Comparison of ENCODE assay signal across 22 cellular contexts in genomic region chr7:1662767-1663166, GRCh38. TPM values are rescaled to one million over a fixed set of nuclear protein-coding genes. Genes with fewer than 3 reads are reported as not detected.
DNase-seq lines count a peak whose midpoint lies in the region; ATAC-seq, FAIRE-seq and TF ChIP-seq lines count a peak whose summit lies in the region.
"Had no signal": no experiment of that assay in that cellular context is flagged by ENCODE, and none has a peak within 500 bp of the region (broad histone marks: within the 10 kb centered on the region; RNA-seq: fewer than 3 reads in every experiment).

No MANE protein-coding gene starts in this region.

- TF ChIP-seq RAD21 in HepG2 (CRISPR knock-in tag; IDR thresholded peaks at IDR 0.05) = no peak

- H4K20me1 ChIP-seq in HepG2 (ENCODE audit: insufficient read depth, low read length) = no peaks in the 10 kb centered on the region

- peaks cover 9% of the 10 kb centered on the region for H3K4me1 Mint-ChIP-seq in activated naive CD4-positive, alpha-beta T cell treated with anti-CD3 and anti-CD28 coated beads, Interleukin-2, amount 10 ng/mL, durations not matched to agents 7 days and 5 days
- H3K4me1 Mint-ChIP-seq in activated naive CD4-positive, alpha-beta T cell treated with anti-CD3 and anti-CD28 coated beads for 36 hours (ENCODE audit: low read depth) = peaks cover 4% of the 10 kb centered on the region
- peaks cover 4 to 7% (median 6%) of the 10 kb centered on the region in 3 donors for H3K4me1 Mint-ChIP-seq in T-cell

- POLR2A ChIA-PET in T-cell (lab: Charles Lee) = interaction anchor here in 1 of 2 donors (0.6 kb wide), 1 partner anchor 933 kb away, joined by 3 read pairs; no protein-coding TSS in a partner anchor
- POLR2A ChIA-PET in HepG2 (lab: Yijun Ruan, JAX) = no interaction called here

- H3K4me1 ChIP-seq in HepG2 (ENCODE audit: insufficient read depth, low read length) (peaks cover 11% of the 10 kb centered on the region; the same call in 1 of the 2 replicates), suprapubic skin (peaks cover 39% of the 10 kb centered on the region)

- H3K4me3 ChIP-seq in HepG2 (replicated peaks in 1 of 3; ENCODE audit: insufficient read depth in 1 of 3, low read depth in 2 of 3, low read length in 3 of 3) = no peak overlapping the region
- no peak overlapping the region for H3K4me3 ChIP-seq in suprapubic skin
- H3K4me3 ChIP-seq: MG63, psoas muscle, upper lobe of left lung had no signal

- intact Hi-C loops in activated naive CD4-positive, alpha-beta T cell treated with anti-CD3 and anti-CD28 coated beads for 36 hours (cut with micrococcal nuclease) = loop anchor here (5.0 to 10.0 kb wide), 2 partner anchors 262 to 440 kb away; no protein-coding TSS in a partner anchor
- intact Hi-C loops in HepG2 (cut with micrococcal nuclease; ENCODE audit: unreplicated experiment) = no loop called here

- in situ Hi-C loops in HepG2 (cut with HindIII; ENCODE audit: extremely low pct_ligation_motif_present, low pct_unique_long_range_greater_than_20kb) = no loop called here

- CTCF ChIA-PET in activated naive CD4-positive, alpha-beta T cell treated with anti-CD3 and anti-CD28 coated beads, Interleukin-2, amount 10 ng/mL, durations not matched to agents 7 days and 5 days (lab: Charles Lee) = no interaction called here
- CTCF ChIA-PET in activated naive CD4-positive, alpha-beta T cell treated with anti-CD3 and anti-CD28 coated beads for 36 hours (lab: Charles Lee) = interaction anchor here (1.1 to 1.4 kb wide), 2 partner anchors 13 to 21 kb away, joined by 3 to 4 read pairs; no protein-coding TSS in a partner anchor
- CTCF ChIA-PET in T-cell (lab: Charles Lee) = interaction anchor here (0.6 to 1.1 kb wide), 3 partner anchors 392 to 837 kb away, joined by 3 to 6 read pairs (median 5); no protein-coding TSS in a partner anchor
- CTCF ChIA-PET in HepG2 (lab: Yijun Ruan, JAX; ENCODE audit: low intra/inter-chr PET ratio, low total read pairs) = interaction anchor here (3.6 kb wide), 1 partner anchor 96 kb away, joined by 32 read pairs; no protein-coding TSS in a partner anchor

- peak; percentile 2 for DNase-seq in activated naive CD4-positive, alpha-beta T cell treated with anti-CD3 and anti-CD28 coated beads, Interleukin-2, amount 10 ng/mL, durations not matched to agents 7 days and 5 days
- no peak for DNase-seq in activated naive CD4-positive, alpha-beta T cell treated with anti-CD3 and anti-CD28 coated beads for 36 hours
- no peak for DNase-seq in T-cell
- DNase-seq in HepG2 (ENCODE audit: low spot score) = no peak
- DNase-seq in suprapubic skin (ENCODE audit: low spot score in 2 of 2) = peak; percentile 55 to 65
- DNase-seq in activated T-cell treated with anti-CD3 and anti-CD28 coated beads, Interleukin-2, amount 50 U/mL, for 1 hour = no peak
- DNase-seq in NCI-H1092 (lab: John Stamatoyannopoulos, UW) = no peak
- no peak for DNase-seq in T-helper 9 cell
- DNase-seq: activated CD4-positive, CD25-positive, alpha-beta regulatory T cell; EL; foreskin fibroblast; MG63; NCI-H1694 treated with DMSO at 0.1 percent for 48 hours; NCI-H446; SHP77 treated with DMSO at 0.1 percent for 48 hours; stimulated activated CD4-positive, alpha-beta T cell treated with anti-CD3 and anti-CD28 coated beads, Interleukin-15, amount 100 ng/mL, for 24 hours; stimulated activated naive CD4-positive, alpha-beta T cell treated with Interleukin-2 at 50 U/mL for 16 hours had no signal

- H2AFZ ChIP-seq in HepG2 (ENCODE audit: low read length) = no peak overlapping the region

- H3K4me3 Mint-ChIP-seq in activated naive CD4-positive, alpha-beta T cell treated with anti-CD3 and anti-CD28 coated beads, Interleukin-2, amount 10 ng/mL, durations not matched to agents 7 days and 5 days = no peak overlapping the region
- no peak overlapping the region for H3K4me3 Mint-ChIP-seq in activated naive CD4-positive, alpha-beta T cell treated with anti-CD3 and anti-CD28 coated beads for 36 hours
- peak overlapping the region in 2 of 3 donors; percentile 24 to 74 for H3K4me3 Mint-ChIP-seq in T-cell

- BruUV-seq in HepG2 (replicated peaks; lab: Mats Ljungman, UMichigan) = no TSS peak

- no peaks in the 10 kb centered on the region for H3K36me3 Mint-ChIP-seq in activated naive CD4-positive, alpha-beta T cell treated with anti-CD3 and anti-CD28 coated beads, Interleukin-2, amount 10 ng/mL, durations not matched to agents 7 days and 5 days
- no peaks in the 10 kb centered on the region for H3K36me3 Mint-ChIP-seq in activated naive CD4-positive, alpha-beta T cell treated with anti-CD3 and anti-CD28 coated beads for 36 hours (ENCODE audit: low read depth)
- no peaks in the 10 kb centered on the region for H3K36me3 Mint-ChIP-seq in T-cell

- no peak for FAIRE-seq in HepG2 (lab: Jason Lieb, UNC)
- FAIRE-seq: endothelial cell of umbilical vein had no signal

- WGBS in HepG2 (ENCODE audit: low lambda C conversion rate) = 35% methylated on average over 7 of the region's 13 CpGs
- 88% methylated on average over 8 of the region's 13 CpGs for WGBS in suprapubic skin

- no peak for TF ChIP-seq CTCF in HepG2 (CRISPR knock-in tag; IDR thresholded peaks at IDR 0.05)
- no peak for TF ChIP-seq CTCF in suprapubic skin (IDR thresholded peaks at IDR 0.05)

- no peak overlapping the region for H3K9ac ChIP-seq in HepG2 (ENCODE audit: insufficient read depth, low read depth, low read length)

- H3K9me3 ChIP-seq in HepG2 (ENCODE audit: low read length) (no peaks in the 10 kb centered on the region), suprapubic skin (no peaks in the 10 kb centered on the region)
- H3K9me3 ChIP-seq: MG63, psoas muscle, upper lobe of left lung had no signal

- peaks cover 69% of the 10 kb centered on the region for H3K27me3 Mint-ChIP-seq in activated naive CD4-positive, alpha-beta T cell treated with anti-CD3 and anti-CD28 coated beads, Interleukin-2, amount 10 ng/mL, durations not matched to agents 7 days and 5 days
- peaks cover 33% of the 10 kb centered on the region for H3K27me3 Mint-ChIP-seq in activated naive CD4-positive, alpha-beta T cell treated with anti-CD3 and anti-CD28 coated beads for 36 hours (ENCODE audit: low read depth)
- peaks cover 18 to 34% of the 10 kb centered on the region in 2 donors for H3K27me3 Mint-ChIP-seq in T-cell

- TF ChIP-seq POLR2A in HepG2 (IDR thresholded peaks at IDR 0.05; ENCODE audit: insufficient read depth in 1 of 2, low read depth in 2 of 2, low read length in 2 of 2) (no peak), suprapubic skin (IDR thresholded peaks at IDR 0.05) (no peak)

- H3K27ac ChIP-seq in HepG2 (ENCODE audit: extremely low read length, insufficient read depth, low read length) = no peak overlapping the region
- H3K27ac ChIP-seq in suprapubic skin = no peak overlapping the region
- H3K27ac ChIP-seq: psoas muscle, upper lobe of left lung had no signal

- H3K36me3 ChIP-seq in HepG2 (replicated peaks in 1 of 2; ENCODE audit: control insufficient read depth in 1 of 2, insufficient read depth in 2 of 2, low read length in 2 of 2) = no peaks in the 10 kb centered on the region
- no peaks in the 10 kb centered on the region for H3K36me3 ChIP-seq in suprapubic skin
- H3K36me3 ChIP-seq: MG63, upper lobe of left lung had no signal

- H3K9me3 Mint-ChIP-seq in activated naive CD4-positive, alpha-beta T cell treated with anti-CD3 and anti-CD28 coated beads, Interleukin-2, amount 10 ng/mL, durations not matched to agents 7 days and 5 days = no peaks in the 10 kb centered on the region
- H3K9me3 Mint-ChIP-seq in activated naive CD4-positive, alpha-beta T cell treated with anti-CD3 and anti-CD28 coated beads for 36 hours = no peaks in the 10 kb centered on the region
- H3K9me3 Mint-ChIP-seq in T-cell = no peaks in the 10 kb centered on the region

- H3K4me2 ChIP-seq in HepG2 (ENCODE audit: low read depth, low read length) = no peak overlapping the region

- H3K27ac Mint-ChIP-seq in activated naive CD4-positive, alpha-beta T cell treated with anti-CD3 and anti-CD28 coated beads, Interleukin-2, amount 10 ng/mL, durations not matched to agents 7 days and 5 days = no peak overlapping the region
- H3K27ac Mint-ChIP-seq in activated naive CD4-positive, alpha-beta T cell treated with anti-CD3 and anti-CD28 coated beads for 36 hours = no peak overlapping the region
- no peak overlapping the region for H3K27ac Mint-ChIP-seq in T-cell

- H3K27me3 ChIP-seq in HepG2 (ENCODE audit: control insufficient read depth in 1 of 2, insufficient read depth in 2 of 2, low read length in 2 of 2) (peaks cover 4 to 48% of the 10 kb centered on the region in 2 experiments), suprapubic skin (peaks cover 53% of the 10 kb centered on the region)

- H3K79me2 ChIP-seq in HepG2 (ENCODE audit: insufficient read depth, low read length) = no peaks in the 10 kb centered on the region

- TF ChIP-seq EP300 in HepG2 (IDR thresholded peaks at IDR 0.05; ENCODE audit: low read depth in 2 of 2, low read length in 2 of 2) (no peak), HepG2 (CRISPR knock-in tag; IDR thresholded peaks at IDR 0.05; ENCODE audit: borderline replicate concordance) (no peak), suprapubic skin (IDR thresholded peaks at IDR 0.05) (no peak)

- ATAC-seq in T-cell (replicated peaks in 1 of 4) (no peak), HepG2 (no peak)
- ATAC-seq: HCT116, psoas muscle had no signal

RNA-seq across cellular contexts. Expression of gene ELFN1, which starts 7.3 kb away (rescaled TPM):
- not detected for total RNA-seq in activated naive CD4-positive, alpha-beta T cell treated with anti-CD3 and anti-CD28 coated beads for 36 hours
- total RNA-seq in T-cell (under 1 TPM in 3 of 5 donors, not detected in 2; 0.06 to 0.12 (median 0.07) TPM), HepG2 (2016; rRNA removed; fragmentation: Illumina TruSeq; extraction: Trizol) (0.13 and 0.18 TPM in 2 replicates), suprapubic skin (1 to 10 TPM; 1.4 to 2.5 (median 1.9) TPM)
- 0.10 TPM in 1 of 2 replicates, not detected in the other for total RNA-seq in HepG2 (2016; cell fraction: cytosol; rRNA removed; fragmentation: Illumina TruSeq; extraction: Trizol; ENCODE audit: low read depth)
- 0.21 and 0.28 TPM in 2 replicates for total RNA-seq in HepG2 (2016; cell fraction: insoluble cytoplasmic fraction; rRNA removed; fragmentation: Illumina TruSeq; extraction: Trizol)
- 0.10 and 0.12 TPM in 2 replicates for total RNA-seq in HepG2 (2016; cell fraction: membrane; rRNA removed; fragmentation: Illumina TruSeq; extraction: Trizol)
- total RNA-seq in HepG2 (2016; cell fraction: nucleus; rRNA removed; fragmentation: Illumina TruSeq; extraction: Trizol) = 0.13 and 0.19 TPM in 2 replicates
- 0.13 and 1.5 TPM in 2 replicates for polyA plus RNA-seq in HepG2 (2011; rRNA removed)
- 0.32 and 1.0 TPM in 2 replicates for polyA plus RNA-seq in HepG2 (2011; cell fraction: cytosol; rRNA removed)
- 0.48 and 1.6 TPM in 2 replicates for polyA plus RNA-seq in HepG2 (2011; cell fraction: nucleus; rRNA removed)
- 0.28 and 1.0 TPM in 2 replicates for polyA plus RNA-seq in HepG2 (2012)
- 0.03 and 0.05 TPM in 2 replicates for polyA plus RNA-seq in HepG2 (2016; cell fraction: cytosol; fragmentation: Illumina TruSeq; extraction: Trizol; ENCODE audit: low read depth)
- 0.22 and 0.29 TPM in 2 replicates for polyA plus RNA-seq in HepG2 (2016; cell fraction: insoluble cytoplasmic fraction; fragmentation: Illumina TruSeq; extraction: Trizol; ENCODE audit: low read depth)
- 0.09 and 0.12 TPM in 2 replicates for polyA plus RNA-seq in HepG2 (2016; cell fraction: membrane; fragmentation: Illumina TruSeq; extraction: Trizol; ENCODE audit: low read depth)
- polyA plus RNA-seq in HepG2 (2016; cell fraction: nucleus; fragmentation: Illumina TruSeq; extraction: Trizol; ENCODE audit: insufficient read depth, low read depth) = 0.27 and 0.31 TPM in 2 replicates
- polyA minus RNA-seq in HepG2 (2011; rRNA and poly(A)+ RNA removed; ENCODE audit: low replicate concordance) = 0.21 and 0.50 TPM in 2 replicates
- polyA minus RNA-seq in HepG2 (2011; cell fraction: cytosol; rRNA and poly(A)+ RNA removed) = 0.18 and 1.1 TPM in 2 replicates
- polyA minus RNA-seq in HepG2 (2011; cell fraction: nucleus; rRNA and poly(A)+ RNA removed) = 0.13 and 0.50 TPM in 2 replicates
- total RNA-seq: myocyte had no signal

Comparison
In these comparisons a context has a peak if more than half of its experiments do, and no peak if none do; other contexts are left out.
1. DNase-seq: peak in activated naive CD4-positive, alpha-beta T cell treated with anti-CD3 and anti-CD28 coated beads, Interleukin-2, amount 10 ng/mL, durations not matched to agents 7 days and 5 days (single experiment) and suprapubic skin (2 of 2); none in activated naive CD4-positive, alpha-beta T cell treated with anti-CD3 and anti-CD28 coated beads for 36 hours (single experiment), T-cell (0 of 34), HepG2 (single experiment), activated T-cell treated with anti-CD3 and anti-CD28 coated beads, Interleukin-2, amount 50 U/mL, for 1 hour (single experiment), NCI-H1092 (single experiment) and T-helper 9 cell (single experiment).
2. H3K4me3 Mint-ChIP-seq: peak in T-cell (2 of 3); none in activated naive CD4-positive, alpha-beta T cell treated with anti-CD3 and anti-CD28 coated beads, Interleukin-2, amount 10 ng/mL, durations not matched to agents 7 days and 5 days (single experiment) and activated naive CD4-positive, alpha-beta T cell treated with anti-CD3 and anti-CD28 coated beads for 36 hours (single experiment).